ENCODE assay signal across 18 cellular contexts in the genomic region with DNA sequence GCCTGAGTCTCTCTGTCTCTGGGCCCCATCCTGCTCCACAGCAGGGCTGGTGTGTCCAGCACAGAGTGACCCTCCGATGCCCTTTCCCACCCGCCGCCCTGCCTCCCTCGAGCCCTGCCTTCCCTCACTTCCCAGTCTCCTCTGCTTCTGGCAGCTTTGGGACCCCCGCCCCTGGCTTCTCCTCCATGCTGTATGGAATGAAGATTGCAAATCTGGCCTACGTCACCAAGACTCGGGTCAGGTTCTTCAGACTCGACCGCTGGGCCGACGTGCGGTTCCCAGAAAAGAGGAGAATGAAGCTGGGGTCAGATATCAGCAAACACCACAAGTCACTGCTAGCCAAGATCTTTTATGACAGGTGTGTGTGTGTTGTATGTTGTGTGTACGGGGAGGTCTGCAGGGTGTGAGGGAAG. TPM values are rescaled to one million over a fixed set of nuclear protein-coding genes. Genes with fewer than 3 reads are reported as not detected.
DNase-seq lines count a peak whose midpoint lies in the region; ATAC-seq and TF ChIP-seq lines count a peak whose summit lies in the region.
"Had no signal": no experiment of that assay in that cellular context is flagged by ENCODE, and none has a peak within 500 bp of the region (broad histone marks: within the 10 kb centered on the region; RNA-seq: fewer than 3 reads in every experiment).

No MANE protein-coding gene starts in this region.

- peaks cover 0 to 62% of the 10 kb centered on the region in 2 donors for H3K36me3 ChIP-seq in gastroesophageal sphincter
- H3K36me3 ChIP-seq in upper lobe of right lung = peaks cover 44% of the 10 kb centered on the region
- no peaks in the 10 kb centered on the region for H3K36me3 ChIP-seq in ovary

- WGBS in gastroesophageal sphincter (ENCODE audit: low coverage in 1 of 2), 2 donors = 61 to 76% methylated on average over 4 to 11 of the region's 13 CpGs
- WGBS in ovary, 3 donors = 66 to 70% (median 69%) methylated on average over 13 of the region's 13 CpGs

- H3K9me3 Mint-ChIP-seq in activated naive CD4-positive, alpha-beta T cell treated with anti-CD3 and anti-CD28 coated beads, Interleukin-2, amount 50 U/mL, for 24 hours = no peaks in the 10 kb centered on the region
- no peaks in the 10 kb centered on the region for H3K9me3 Mint-ChIP-seq in nephron
- H3K9me3 Mint-ChIP-seq: activated naive CD4-positive, alpha-beta T cell treated with anti-CD3 and anti-CD28 coated beads, Interleukin-2, amount 10 ng/mL, durations not matched to agents 7 days and 5 days had no signal

- H3K27me3 ChIP-seq in gastroesophageal sphincter = no peaks in the 10 kb centered on the region
- no peaks in the 10 kb centered on the region for H3K27me3 ChIP-seq in upper lobe of right lung
- no peaks in the 10 kb centered on the region for H3K27me3 ChIP-seq in ovary
- H3K27me3 ChIP-seq: body of pancreas, tibial artery had no signal

- H3K27ac ChIP-seq in gastroesophageal sphincter = peak overlapping the region in 3 of 4 donors; percentile 11 to 62 (median 58)
- no peak overlapping the region for H3K27ac ChIP-seq in upper lobe of right lung
- peak overlapping the region in 1 of 2 donors; percentile 44 for H3K27ac ChIP-seq in coronary artery
- H3K27ac ChIP-seq in ovary = no peak overlapping the region
- H3K27ac ChIP-seq: body of pancreas, KMS-11, tibial artery had no signal

- ATAC-seq in gastroesophageal sphincter (peak; percentile 54), upper lobe of right lung (peak; percentile 14), GM21825 (IDR thresholded peaks at IDR 0.05; ENCODE audit: unreplicated experiment) (no peak)
- ATAC-seq: activated CD4-positive, alpha-beta T cell treated with anti-CD3 and anti-CD28 coated beads for 36 hours; body of pancreas had no signal

- H3K4me3 Mint-ChIP-seq in activated naive CD4-positive, alpha-beta T cell treated with anti-CD3 and anti-CD28 coated beads, Interleukin-2, amount 50 U/mL, for 24 hours = no peak overlapping the region
- H3K4me3 Mint-ChIP-seq in nephron = peak overlapping the region in 2 of 3 experiments; percentile 3 to 17
- H3K4me3 Mint-ChIP-seq: activated CD4-positive, alpha-beta T cell treated with anti-CD3 and anti-CD28 coated beads for 36 hours; activated naive CD4-positive, alpha-beta T cell treated with anti-CD3 and anti-CD28 coated beads, Interleukin-2, amount 10 ng/mL, durations not matched to agents 7 days and 5 days; CD14-positive monocyte had no signal

- H3K4me3 ChIP-seq in gastroesophageal sphincter = no peak overlapping the region
- no peak overlapping the region for H3K4me3 ChIP-seq in upper lobe of right lung
- H3K4me3 ChIP-seq in coronary artery = no peak overlapping the region
- H3K4me3 ChIP-seq in ovary = no peak overlapping the region
- H3K4me3 ChIP-seq: body of pancreas, tibial artery had no signal

- peaks cover 0 to 22% (median 4%) of the 10 kb centered on the region in 3 donors for H3K4me1 ChIP-seq in gastroesophageal sphincter
- H3K4me1 ChIP-seq in upper lobe of right lung = no peaks in the 10 kb centered on the region
- H3K4me1 ChIP-seq in ovary (ENCODE audit: insufficient read depth) = peaks cover 4% of the 10 kb centered on the region
- H3K4me1 ChIP-seq: body of pancreas had no signal

- no peaks in the 10 kb centered on the region for H3K27me3 Mint-ChIP-seq in activated naive CD4-positive, alpha-beta T cell treated with anti-CD3 and anti-CD28 coated beads, Interleukin-2, amount 50 U/mL, for 24 hours
- H3K27me3 Mint-ChIP-seq in nephron (ENCODE audit: low read depth) = no peaks in the 10 kb centered on the region
- H3K27me3 Mint-ChIP-seq: activated CD4-positive, alpha-beta T cell treated with anti-CD3 and anti-CD28 coated beads for 36 hours; activated naive CD4-positive, alpha-beta T cell treated with anti-CD3 and anti-CD28 coated beads, Interleukin-2, amount 10 ng/mL, durations not matched to agents 7 days and 5 days had no signal

- H3K36me3 Mint-ChIP-seq in activated naive CD4-positive, alpha-beta T cell treated with anti-CD3 and anti-CD28 coated beads, Interleukin-2, amount 50 U/mL, for 24 hours = peaks cover 19% of the 10 kb centered on the region
- H3K36me3 Mint-ChIP-seq in nephron (ENCODE audit: low read depth) = peaks cover 44% of the 10 kb centered on the region

- H3K27ac Mint-ChIP-seq in activated naive CD4-positive, alpha-beta T cell treated with anti-CD3 and anti-CD28 coated beads, Interleukin-2, amount 50 U/mL, for 24 hours = peak overlapping the region; percentile 31
- peak overlapping the region; percentile 76 to 81 (median 77) for H3K27ac Mint-ChIP-seq in nephron
- H3K27ac Mint-ChIP-seq: activated CD4-positive, alpha-beta T cell treated with anti-CD3 and anti-CD28 coated beads for 36 hours; activated naive CD4-positive, alpha-beta T cell treated with anti-CD3 and anti-CD28 coated beads, Interleukin-2, amount 10 ng/mL, durations not matched to agents 7 days and 5 days had no signal

- no peak for TF ChIP-seq POLR2A in gastroesophageal sphincter (IDR thresholded peaks at IDR 0.05)
- TF ChIP-seq POLR2A in ovary (IDR thresholded peaks at IDR 0.05) = no peak

- intact Hi-C loops in upper lobe of right lung (cut with DNase I) (no loop called here), ovary (cut with DNase I) (no loop called here)

- peaks cover 8% of the 10 kb centered on the region for H3K4me1 Mint-ChIP-seq in activated naive CD4-positive, alpha-beta T cell treated with anti-CD3 and anti-CD28 coated beads, Interleukin-2, amount 50 U/mL, for 24 hours
- H3K4me1 Mint-ChIP-seq in nephron = peaks cover 17% of the 10 kb centered on the region
- H3K4me1 Mint-ChIP-seq: activated naive CD4-positive, alpha-beta T cell treated with anti-CD3 and anti-CD28 coated beads, Interleukin-2, amount 10 ng/mL, durations not matched to agents 7 days and 5 days; CD14-positive monocyte had no signal

- no peak for TF ChIP-seq CTCF in gastroesophageal sphincter (IDR thresholded peaks at IDR 0.05)
- TF ChIP-seq CTCF in nephron (IDR thresholded peaks at IDR 0.05; ENCODE audit: unreplicated experiment in 3 of 3) = no peak
- no peak for TF ChIP-seq CTCF in upper lobe of right lung (IDR thresholded peaks at IDR 0.05)
- TF ChIP-seq CTCF in coronary artery (IDR thresholded peaks at IDR 0.05) = no peak
- no peak for TF ChIP-seq CTCF in ovary (IDR thresholded peaks at IDR 0.05)

- H3K9me3 ChIP-seq in gastroesophageal sphincter (no peaks in the 10 kb centered on the region), upper lobe of right lung (no peaks in the 10 kb centered on the region), ovary (no peaks in the 10 kb centered on the region)
- H3K9me3 ChIP-seq: body of pancreas, tibial artery had no signal

- TF ChIP-seq EP300 in gastroesophageal sphincter (IDR thresholded peaks at IDR 0.05) (no peak), ovary (IDR thresholded peaks at IDR 0.05) (no peak)

- no peak for DNase-seq in activated naive CD4-positive, alpha-beta T cell (lab: John Stamatoyannopoulos, UW)
- DNase-seq in upper lobe of right lung (no peak), coronary artery (ENCODE audit: low spot score) (no peak), ovary (no peak)
- DNase-seq: activated CD4-positive, alpha-beta T cell treated with anti-CD3 and anti-CD28 coated beads for 36 hours; activated naive CD4-positive, alpha-beta T cell treated with anti-CD3 and anti-CD28 coated beads, Interleukin-2, amount 10 ng/mL, durations not matched to agents 7 days and 5 days; body of pancreas; DMS53; NCI-H1105 treated with DMSO at 0.1 percent for 48 hours; small intestine; T1000 had no signal

RNA-seq across cellular contexts. Expression of gene MOV10, which starts 14.3 kb away (rescaled TPM):
- total RNA-seq in gastroesophageal sphincter (10 to 100 TPM; 13.4 to 25.3 (median 18.8) TPM), upper lobe of right lung (62.8 TPM), ovary (10 to 100 TPM; 31.7 to 66.3 (median 53.5) TPM)
- 10 to 100 TPM; 35.0 to 35.6 TPM for polyA plus RNA-seq in ovary

RNA-seq across cellular contexts. Expression of gene RHOC, which starts 18.1 kb away (rescaled TPM):
- 100 to 1,000 TPM; 183 to 354 (median 240) TPM for total RNA-seq in gastroesophageal sphincter
- 150 TPM for total RNA-seq in upper lobe of right lung
- total RNA-seq in ovary = 100 to 1,000 TPM; 177 to 276 (median 208) TPM
- 100 to 1,000 TPM; 249 to 308 TPM for polyA plus RNA-seq in ovary

RNA-seq across cellular contexts. Expression of gene PPM1J, which starts 26.3 kb away (rescaled TPM):
- 1 to 10 TPM in 2 of 4 donors, under 1 TPM in 2; 0.35 to 2.8 (median 1.7) TPM for total RNA-seq in gastroesophageal sphincter
- 0.32 TPM for total RNA-seq in upper lobe of right lung
- 1 to 10 TPM; 1.4 to 6.3 (median 2.9) TPM for total RNA-seq in ovary
- 1 to 10 TPM in 1 of 2 donors, under 1 TPM in 1; 0.78 to 1.3 TPM for polyA plus RNA-seq in ovary

Comparison
In these comparisons a context has a peak if more than half of its experiments do, and no peak if none do; other contexts are left out.
1. H3K27ac ChIP-seq: peak in gastroesophageal sphincter (3 of 4); none in upper lobe of right lung (single experiment) and ovary (0 of 2).